Comparison of ENCODE assay signal across 3 cellular contexts in genomic region chr17:8214000-8214399, GRCh38. TPM values are rescaled to one million over a fixed set of nuclear protein-coding genes. Genes with fewer than 3 reads are reported as not detected.
"Had no signal": no experiment of that assay in that cellular context is flagged by ENCODE, and none has a peak within 500 bp of the region (broad histone marks: within the 10 kb centered on the region; RNA-seq: fewer than 3 reads in every experiment).

No MANE protein-coding gene starts in this region.

RNA-seq across cellular contexts. Expression of gene AURKB, which starts 3.6 kb away (rescaled TPM):
- total RNA-seq: ascending aorta, body of pancreas had no signal
- polyA plus RNA-seq: aorta had no signal
